ENCODE assay signal across 23 cellular contexts in genomic region chr18:54825626-54826344, GRCh38. TPM values are rescaled to one million over a fixed set of nuclear protein-coding genes. Genes with fewer than 3 reads are reported as not detected.
"Had no signal": no experiment of that assay in that cellular context is flagged by ENCODE, and none has a peak within 500 bp of the region (broad histone marks: within the 10 kb centered on the region; RNA-seq: fewer than 3 reads in every experiment).

No MANE protein-coding gene starts in this region.

- H3K36me3 Mint-ChIP-seq: naive thymus-derived CD4-positive, alpha-beta T cell; stimulated activated memory B cell treated with anti-CD40 and anti-IgM and Interleukin-4, amounts not matched to agents 10 μg/mL and 1 μg/mL and 100 μg/mL, for 72 hours had no signal

- H3K9me3 ChIP-seq: esophagus muscularis mucosa, gastrocnemius medialis, heart right ventricle, psoas muscle, right lobe of liver, testis, tibial nerve, upper lobe of right lung, vagina had no signal

- DNase-seq: effector memory CD4-positive, alpha-beta T cell; gastrocnemius medialis; heart right ventricle; hypothalamus; kidney glomerular epithelial cell; naive thymus-derived CD4-positive, alpha-beta T cell; nephron progenitor cell; psoas muscle; retina; right lobe of liver; stimulated activated CD4-positive, alpha-beta T cell treated with anti-CD3 and anti-CD28 coated beads, Interleukin-4, amount 100 ng/mL, for 1 hour; stimulated activated naive CD8-positive, alpha-beta T cell treated with anti-CD3 and anti-CD28 coated beads, Interleukin-15, amount 100 ng/mL, for 72 hours; testis; upper lobe of right lung had no signal

- H3K4me3 Mint-ChIP-seq: naive thymus-derived CD4-positive, alpha-beta T cell; nephron progenitor cell; stimulated activated memory B cell treated with anti-CD40 and anti-IgM and Interleukin-4, amounts not matched to agents 10 μg/mL and 1 μg/mL and 100 μg/mL, for 72 hours; stimulated activated naive CD8-positive, alpha-beta T cell treated with anti-CD3 and anti-CD28 coated beads, Interleukin-15, amount 100 ng/mL, for 72 hours had no signal

- FAIRE-seq: endometrium, islet of Langerhans had no signal

- H3K27ac Mint-ChIP-seq: naive thymus-derived CD4-positive, alpha-beta T cell; nephron progenitor cell; stimulated activated memory B cell treated with anti-CD40 and anti-IgM and Interleukin-4, amounts not matched to agents 10 μg/mL and 1 μg/mL and 100 μg/mL, for 72 hours; stimulated activated naive CD8-positive, alpha-beta T cell treated with anti-CD3 and anti-CD28 coated beads, Interleukin-15, amount 100 ng/mL, for 72 hours had no signal

- H3K4me1 ChIP-seq: gastrocnemius medialis, parathyroid adenoma, psoas muscle, testis, upper lobe of right lung had no signal

- ATAC-seq: gastrocnemius medialis; heart right ventricle; naive thymus-derived CD4-positive, alpha-beta T cell; psoas muscle; right lobe of liver; stimulated activated memory B cell treated with anti-CD40 and anti-IgM and Interleukin-4, amounts not matched to agents 10 μg/mL and 1 μg/mL and 100 μg/mL, for 72 hours; stimulated activated naive CD8-positive, alpha-beta T cell treated with anti-CD3 and anti-CD28 coated beads, Interleukin-15, amount 100 ng/mL, for 72 hours; upper lobe of right lung had no signal

- H3K27ac ChIP-seq: epithelial cell of prostate, esophagus muscularis mucosa, gastrocnemius medialis, heart right ventricle, parathyroid adenoma, psoas muscle, right lobe of liver, testis, tibial nerve, upper lobe of right lung, vagina had no signal

- H3K4me3 ChIP-seq: esophagus muscularis mucosa, gastrocnemius medialis, heart right ventricle, psoas muscle, right lobe of liver, testis, tibial nerve, upper lobe of right lung, vagina had no signal

- H3K9me3 Mint-ChIP-seq: nephron progenitor cell; stimulated activated memory B cell treated with anti-CD40 and anti-IgM and Interleukin-4, amounts not matched to agents 10 μg/mL and 1 μg/mL and 100 μg/mL, for 72 hours; stimulated activated naive CD8-positive, alpha-beta T cell treated with anti-CD3 and anti-CD28 coated beads, Interleukin-15, amount 100 ng/mL, for 72 hours had no signal

RNA-seq across cellular contexts. Expression of gene RAB27B, which starts 2.5 kb away (rescaled TPM):
- total RNA-seq: lung microvascular endothelial cell had no signal
